Comparison of ENCODE assay signal across 16 cellular contexts in the genomic region with DNA sequence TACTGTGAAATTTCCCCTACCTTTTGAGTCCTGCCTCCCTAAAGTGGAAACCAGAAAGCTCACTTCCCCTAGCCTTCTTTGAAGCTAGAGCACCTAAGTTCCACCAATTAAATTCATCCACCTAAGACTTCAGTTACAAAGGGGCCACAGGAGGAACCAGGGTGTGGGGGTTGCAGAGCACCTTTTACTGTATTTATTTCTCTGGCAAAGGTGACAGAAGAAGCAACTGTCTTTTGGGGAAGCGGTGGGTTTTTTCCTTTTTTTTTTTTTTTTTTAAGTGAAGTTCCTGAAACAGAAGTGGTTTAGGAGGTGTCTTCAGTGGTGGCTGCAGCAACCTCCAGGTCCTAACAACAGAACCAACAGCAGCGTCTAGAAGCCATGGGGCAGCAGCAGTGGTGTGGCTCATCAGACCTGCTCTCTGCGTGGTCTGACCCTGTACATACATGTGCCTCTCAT. TPM values are rescaled to one million over a fixed set of nuclear protein-coding genes. Genes with fewer than 3 reads are reported as not detected.
DNase-seq lines count a peak whose midpoint lies in the region; ATAC-seq and TF ChIP-seq lines count a peak whose summit lies in the region.
"Had no signal": no experiment of that assay in that cellular context is flagged by ENCODE, and none has a peak within 500 bp of the region (broad histone marks: within the 10 kb centered on the region; RNA-seq: fewer than 3 reads in every experiment).

No MANE protein-coding gene starts in this region.

- H3K4me3 ChIP-seq in right atrium auricular region (no peak overlapping the region), aorta (ENCODE audit: low read length in 2 of 2) (no peak overlapping the region)
- H3K4me3 ChIP-seq: suprapubic skin had no signal

- TF ChIP-seq CTCF in right atrium auricular region (IDR thresholded peaks at IDR 0.05): no peak

- 63 to 76% methylated on average over 3 of the region's 3 CpGs for WGBS in aorta, 2 donors

- in situ Hi-C loops in KBM-7 (cut with MboI; ENCODE audit: low pct_unique_long_range_greater_than_20kb, low sequenced_read_pairs): no loop called here

- ATAC-seq in activated T-cell treated with anti-CD3 and anti-CD28 coated beads, Interleukin-2, amount 50 U/mL, for 72 hours (replicated peaks in 1 of 2): peak; percentile 57 to 61
- peak; percentile 29 for ATAC-seq in activated T-helper 17 cell treated with anti-CD3 and anti-CD28 coated beads, Interleukin-2, amount 50 U/mL, for 72 hours (replicated peaks)
- ATAC-seq in stimulated activated memory B cell treated with anti-CD40 and anti-IgM and Interleukin-4, amounts not matched to agents 10 μg/mL and 1 μg/mL and 100 μg/mL, for 72 hours: peak; percentile 86
- ATAC-seq in aorta (ENCODE audit: low FRiP score): no peak

- peak overlapping the region; percentile 53 to 68 for H3K4me3 Mint-ChIP-seq in activated T-cell treated with anti-CD3 and anti-CD28 coated beads, Interleukin-2, amount 50 U/mL, for 72 hours
- peak overlapping the region; percentile 25 for H3K4me3 Mint-ChIP-seq in activated T-helper 17 cell treated with anti-CD3 and anti-CD28 coated beads, Interleukin-2, amount 50 U/mL, for 72 hours
- H3K4me3 Mint-ChIP-seq in stimulated activated memory B cell treated with anti-CD40 and anti-IgM and Interleukin-4, amounts not matched to agents 10 μg/mL and 1 μg/mL and 100 μg/mL, for 72 hours: peak overlapping the region; percentile 67
- H3K4me3 Mint-ChIP-seq: H9 had no signal

- H3K9me3 ChIP-seq in right atrium auricular region (no peaks in the 10 kb centered on the region), aorta (ENCODE audit: control insufficient read depth, low read length) (no peaks in the 10 kb centered on the region)
- H3K9me3 ChIP-seq: suprapubic skin had no signal

- H3K36me3 ChIP-seq in right atrium auricular region: no peaks in the 10 kb centered on the region
- H3K36me3 ChIP-seq in aorta (ENCODE audit: control insufficient read depth in 1 of 2, insufficient read depth in 2 of 2, low read length in 1 of 2): no peaks in the 10 kb centered on the region
- H3K36me3 ChIP-seq: suprapubic skin had no signal

- peaks cover 37% of the 10 kb centered on the region for H3K4me1 Mint-ChIP-seq in activated T-cell treated with anti-CD3 and anti-CD28 coated beads, Interleukin-2, amount 50 U/mL, for 72 hours (ENCODE audit: low read depth)
- H3K4me1 Mint-ChIP-seq in activated T-helper 17 cell treated with anti-CD3 and anti-CD28 coated beads, Interleukin-2, amount 50 U/mL, for 72 hours: peaks cover 20% of the 10 kb centered on the region
- H3K4me1 Mint-ChIP-seq in stimulated activated memory B cell treated with anti-CD40 and anti-IgM and Interleukin-4, amounts not matched to agents 10 μg/mL and 1 μg/mL and 100 μg/mL, for 72 hours: peaks cover 35% of the 10 kb centered on the region

- no peak for DNase-seq in activated T-cell treated with anti-CD3 and anti-CD28 coated beads, Interleukin-2, amount 50 U/mL, for 72 hours
- DNase-seq in activated T-cell treated with anti-CD3 and anti-CD28 coated beads, Interleukin-2, amount 50 U/mL, for 1 hour: no peak
- DNase-seq in KBM-7 (peak; percentile 66), NCI-H2171 (lab: John Stamatoyannopoulos, UW) (no peak), right atrium auricular region (ENCODE audit: low spot score) (no peak), aorta (no peak)
- DNase-seq: activated effector memory CD4-positive, alpha-beta T cell treated with anti-CD3 and anti-CD28 coated beads, Interleukin-2, amount 50 U/mL, for 16 hours; cortex of kidney; foreskin melanocyte; H9; NCI-H82; stimulated activated CD4-positive, alpha-beta T cell treated with anti-CD3 and anti-CD28 coated beads, Interleukin-4, amount 100 ng/mL, for 1 hour; T1000 had no signal

- H3K27me3 ChIP-seq in right atrium auricular region: no peaks in the 10 kb centered on the region
- H3K27me3 ChIP-seq in aorta (ENCODE audit: control insufficient read depth in 1 of 2, insufficient read depth in 2 of 2, low read length in 1 of 2): no peaks in the 10 kb centered on the region

- H3K4me1 ChIP-seq in right atrium auricular region (no peaks in the 10 kb centered on the region), aorta (ENCODE audit: control insufficient read depth in 1 of 2, insufficient read depth in 2 of 2, low read length in 2 of 2) (no peaks in the 10 kb centered on the region)

- H3K9me3 Mint-ChIP-seq in activated T-cell treated with anti-CD3 and anti-CD28 coated beads, Interleukin-2, amount 50 U/mL, for 72 hours: no peaks in the 10 kb centered on the region
- no peaks in the 10 kb centered on the region for H3K9me3 Mint-ChIP-seq in activated T-helper 17 cell treated with anti-CD3 and anti-CD28 coated beads, Interleukin-2, amount 50 U/mL, for 72 hours
- H3K9me3 Mint-ChIP-seq in stimulated activated memory B cell treated with anti-CD40 and anti-IgM and Interleukin-4, amounts not matched to agents 10 μg/mL and 1 μg/mL and 100 μg/mL, for 72 hours: no peaks in the 10 kb centered on the region
- H3K9me3 Mint-ChIP-seq: H9 had no signal

- peak overlapping the region; percentile 84 for H3K27ac Mint-ChIP-seq in activated T-cell treated with anti-CD3 and anti-CD28 coated beads, Interleukin-2, amount 50 U/mL, for 72 hours
- peak overlapping the region; percentile 36 for H3K27ac Mint-ChIP-seq in activated T-helper 17 cell treated with anti-CD3 and anti-CD28 coated beads, Interleukin-2, amount 50 U/mL, for 72 hours
- H3K27ac Mint-ChIP-seq in stimulated activated memory B cell treated with anti-CD40 and anti-IgM and Interleukin-4, amounts not matched to agents 10 μg/mL and 1 μg/mL and 100 μg/mL, for 72 hours: peak overlapping the region; percentile 89
- H3K27ac Mint-ChIP-seq: H9 had no signal

- H3K36me3 Mint-ChIP-seq in activated T-cell treated with anti-CD3 and anti-CD28 coated beads, Interleukin-2, amount 50 U/mL, for 72 hours (ENCODE audit: insufficient read depth in 2 of 2): peaks cover 0 to 1% of the 10 kb centered on the region in 2 donors
- peaks cover 12% of the 10 kb centered on the region for H3K36me3 Mint-ChIP-seq in activated T-helper 17 cell treated with anti-CD3 and anti-CD28 coated beads, Interleukin-2, amount 50 U/mL, for 72 hours (ENCODE audit: low read depth)
- H3K36me3 Mint-ChIP-seq in stimulated activated memory B cell treated with anti-CD40 and anti-IgM and Interleukin-4, amounts not matched to agents 10 μg/mL and 1 μg/mL and 100 μg/mL, for 72 hours: peaks cover 6% of the 10 kb centered on the region

- no peaks in the 10 kb centered on the region for H3K27me3 Mint-ChIP-seq in activated T-cell treated with anti-CD3 and anti-CD28 coated beads, Interleukin-2, amount 50 U/mL, for 72 hours (ENCODE audit: low read depth)
- H3K27me3 Mint-ChIP-seq in activated T-helper 17 cell treated with anti-CD3 and anti-CD28 coated beads, Interleukin-2, amount 50 U/mL, for 72 hours: peaks cover 4% of the 10 kb centered on the region
- no peaks in the 10 kb centered on the region for H3K27me3 Mint-ChIP-seq in stimulated activated memory B cell treated with anti-CD40 and anti-IgM and Interleukin-4, amounts not matched to agents 10 μg/mL and 1 μg/mL and 100 μg/mL, for 72 hours

- H3K27ac ChIP-seq in right atrium auricular region (no peak overlapping the region), aorta (ENCODE audit: low read depth in 1 of 2, low read length in 2 of 2) (no peak overlapping the region)
- H3K27ac ChIP-seq: suprapubic skin had no signal

- intact Hi-C loops in aorta (cut with DNase I): loop anchor here (5.0 kb wide), 2 partner anchors 35 to 40 kb away; no protein-coding TSS in a partner anchor

RNA-seq across cellular contexts. Expression of a gene that starts 13.1 kb away (rescaled TPM):
- total RNA-seq in activated T-cell treated with anti-CD3 and anti-CD28 coated beads, Interleukin-2, amount 50 U/mL, for 72 hours: 100 to 1,000 TPM; 271 to 299 TPM
- 100 to 1,000 TPM; 203 to 215 TPM for total RNA-seq in activated T-helper 17 cell treated with anti-CD3 and anti-CD28 coated beads, Interleukin-2, amount 50 U/mL, for 72 hours
- total RNA-seq in right atrium auricular region: 10 to 100 TPM; 10.9 to 17.6 TPM
- total RNA-seq in aorta: 10 to 100 TPM; 24.9 to 42.8 TPM
- 10 to 100 TPM; 27.9 to 38.8 TPM for polyA plus RNA-seq in aorta

RNA-seq across cellular contexts. Expression of a gene that starts 13.5 kb away (rescaled TPM):
- 100 to 1,000 TPM; 328 to 373 TPM for total RNA-seq in activated T-cell treated with anti-CD3 and anti-CD28 coated beads, Interleukin-2, amount 50 U/mL, for 72 hours
- 100 to 1,000 TPM; 302 to 387 TPM for total RNA-seq in activated T-helper 17 cell treated with anti-CD3 and anti-CD28 coated beads, Interleukin-2, amount 50 U/mL, for 72 hours
- total RNA-seq in right atrium auricular region (10 to 100 TPM; 11.9 to 26.5 TPM), aorta (10 to 100 TPM; 39.4 to 42.1 TPM)
- polyA plus RNA-seq in aorta: 10 to 100 TPM; 14.4 to 48.3 TPM

RNA-seq across cellular contexts. Expression of a gene that starts 23.2 kb away (rescaled TPM):
- total RNA-seq in activated T-cell treated with anti-CD3 and anti-CD28 coated beads, Interleukin-2, amount 50 U/mL, for 72 hours: 100 to 1,000 TPM; 301 to 305 TPM
- total RNA-seq in activated T-helper 17 cell treated with anti-CD3 and anti-CD28 coated beads, Interleukin-2, amount 50 U/mL, for 72 hours: 100 to 1,000 TPM; 286 to 344 TPM
- total RNA-seq in right atrium auricular region (10 to 100 TPM; 15.4 to 29.2 TPM), aorta (10 to 100 TPM; 40.8 to 58.4 TPM)
- 10 to 100 TPM; 59.6 to 69.7 TPM for polyA plus RNA-seq in aorta

RNA-seq across cellular contexts. Expression of a gene that starts 28.5 kb away (rescaled TPM):
- 100 to 1,000 TPM; 117 to 127 TPM for total RNA-seq in activated T-cell treated with anti-CD3 and anti-CD28 coated beads, Interleukin-2, amount 50 U/mL, for 72 hours
- total RNA-seq in activated T-helper 17 cell treated with anti-CD3 and anti-CD28 coated beads, Interleukin-2, amount 50 U/mL, for 72 hours: 100 to 1,000 TPM in 1 of 2 donors, 10 to 100 TPM in 1; 94.0 to 169 TPM
- total RNA-seq in right atrium auricular region (1 to 10 TPM; 3.4 to 6.3 TPM), aorta (10 to 100 TPM; 26.5 to 48.1 TPM)
- polyA plus RNA-seq in aorta: 10 to 100 TPM in 1 of 2 donors, 1 to 10 TPM in 1; 2.5 to 25.6 TPM

RNA-seq across cellular contexts. Expression of a gene that starts 50.2 kb away (rescaled TPM):
- 1 to 10 TPM; 8.0 to 8.1 TPM for total RNA-seq in activated T-cell treated with anti-CD3 and anti-CD28 coated beads, Interleukin-2, amount 50 U/mL, for 72 hours
- total RNA-seq in activated T-helper 17 cell treated with anti-CD3 and anti-CD28 coated beads, Interleukin-2, amount 50 U/mL, for 72 hours: 1 to 10 TPM; 2.8 to 4.2 TPM
- not detected for total RNA-seq in right atrium auricular region
- total RNA-seq in aorta: 1 to 10 TPM in 1 of 2 donors, under 1 TPM in 1; 0.62 to 2.8 TPM
- polyA plus RNA-seq in aorta: under 1 TPM in 1 of 2 donors, not detected in 1; 0.26 TPM

Comparison
In these comparisons a context has a peak if more than half of its experiments do, and no peak if none do; other contexts are left out.
1. H3K27ac Mint-ChIP-seq: peak in every context shown above with its lines; median percentile 89 in stimulated activated memory B cell treated with anti-CD40 and anti-IgM and Interleukin-4, amounts not matched to agents 10 μg/mL and 1 μg/mL and 100 μg/mL, for 72 hours; 84 in activated T-cell treated with anti-CD3 and anti-CD28 coated beads, Interleukin-2, amount 50 U/mL, for 72 hours; 36 in activated T-helper 17 cell treated with anti-CD3 and anti-CD28 coated beads, Interleukin-2, amount 50 U/mL, for 72 hours.
2. RNA of a gene that starts 13.1 kb away (total RNA-seq): 271 to 299 TPM in activated T-cell treated with anti-CD3 and anti-CD28 coated beads, Interleukin-2, amount 50 U/mL, for 72 hours and 203 to 215 TPM in activated T-helper 17 cell treated with anti-CD3 and anti-CD28 coated beads, Interleukin-2, amount 50 U/mL, for 72 hours; 24.9 to 42.8 TPM in aorta and 10.9 to 17.6 TPM in right atrium auricular region; every median in the first group is over 4 times any median in the second.
3. RNA of a gene that starts 13.5 kb away (total RNA-seq): 302 to 387 TPM in activated T-helper 17 cell treated with anti-CD3 and anti-CD28 coated beads, Interleukin-2, amount 50 U/mL, for 72 hours and 328 to 373 TPM in activated T-cell treated with anti-CD3 and anti-CD28 coated beads, Interleukin-2, amount 50 U/mL, for 72 hours; 39.4 to 42.1 TPM in aorta and 11.9 to 26.5 TPM in right atrium auricular region; every median in the first group is over 4 times any median in the second.
4. RNA of a gene that starts 23.2 kb away (total RNA-seq): 286 to 344 TPM in activated T-helper 17 cell treated with anti-CD3 and anti-CD28 coated beads, Interleukin-2, amount 50 U/mL, for 72 hours and 301 to 305 TPM in activated T-cell treated with anti-CD3 and anti-CD28 coated beads, Interleukin-2, amount 50 U/mL, for 72 hours; 40.8 to 58.4 TPM in aorta and 15.4 to 29.2 TPM in right atrium auricular region; every median in the first group is over 4 times any median in the second.
5. Peak in every context shown above with its lines, with median percentiles within 50 percentile points of each other: H3K4me3 Mint-ChIP-seq.